ENCODE assay signal across 1 cellular context in the genomic region with DNA sequence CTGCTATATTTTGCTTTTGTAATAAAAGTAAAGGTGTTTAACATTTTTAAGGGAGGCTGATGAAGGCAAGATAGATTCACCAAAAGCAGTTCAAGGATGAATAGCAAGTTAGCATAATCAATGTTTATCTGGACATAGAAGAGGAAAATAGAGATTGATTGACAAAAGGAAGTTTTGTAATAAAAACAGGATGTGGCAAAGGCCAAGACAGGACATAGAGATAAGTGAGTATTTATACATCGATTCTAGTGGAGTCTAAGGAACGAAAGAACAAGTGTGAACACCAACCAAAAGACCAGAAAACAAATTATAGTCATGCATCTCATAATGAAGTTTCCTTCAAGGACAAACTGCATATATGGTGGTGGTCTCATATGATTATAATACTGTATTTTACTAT.
TF ChIP-seq lines count a peak whose summit lies in the region.

No MANE protein-coding gene starts in this region.

TF ChIP-seq in K562, 482 proteins besides CTCF, POLR2A, EP300 and RAD21 (continued from another document):
- TF ChIP-seq ZNF124 (CRISPR knock-in tag; IDR thresholded peaks at IDR 0.05) = no peak
- TF ChIP-seq, protein P1, sequence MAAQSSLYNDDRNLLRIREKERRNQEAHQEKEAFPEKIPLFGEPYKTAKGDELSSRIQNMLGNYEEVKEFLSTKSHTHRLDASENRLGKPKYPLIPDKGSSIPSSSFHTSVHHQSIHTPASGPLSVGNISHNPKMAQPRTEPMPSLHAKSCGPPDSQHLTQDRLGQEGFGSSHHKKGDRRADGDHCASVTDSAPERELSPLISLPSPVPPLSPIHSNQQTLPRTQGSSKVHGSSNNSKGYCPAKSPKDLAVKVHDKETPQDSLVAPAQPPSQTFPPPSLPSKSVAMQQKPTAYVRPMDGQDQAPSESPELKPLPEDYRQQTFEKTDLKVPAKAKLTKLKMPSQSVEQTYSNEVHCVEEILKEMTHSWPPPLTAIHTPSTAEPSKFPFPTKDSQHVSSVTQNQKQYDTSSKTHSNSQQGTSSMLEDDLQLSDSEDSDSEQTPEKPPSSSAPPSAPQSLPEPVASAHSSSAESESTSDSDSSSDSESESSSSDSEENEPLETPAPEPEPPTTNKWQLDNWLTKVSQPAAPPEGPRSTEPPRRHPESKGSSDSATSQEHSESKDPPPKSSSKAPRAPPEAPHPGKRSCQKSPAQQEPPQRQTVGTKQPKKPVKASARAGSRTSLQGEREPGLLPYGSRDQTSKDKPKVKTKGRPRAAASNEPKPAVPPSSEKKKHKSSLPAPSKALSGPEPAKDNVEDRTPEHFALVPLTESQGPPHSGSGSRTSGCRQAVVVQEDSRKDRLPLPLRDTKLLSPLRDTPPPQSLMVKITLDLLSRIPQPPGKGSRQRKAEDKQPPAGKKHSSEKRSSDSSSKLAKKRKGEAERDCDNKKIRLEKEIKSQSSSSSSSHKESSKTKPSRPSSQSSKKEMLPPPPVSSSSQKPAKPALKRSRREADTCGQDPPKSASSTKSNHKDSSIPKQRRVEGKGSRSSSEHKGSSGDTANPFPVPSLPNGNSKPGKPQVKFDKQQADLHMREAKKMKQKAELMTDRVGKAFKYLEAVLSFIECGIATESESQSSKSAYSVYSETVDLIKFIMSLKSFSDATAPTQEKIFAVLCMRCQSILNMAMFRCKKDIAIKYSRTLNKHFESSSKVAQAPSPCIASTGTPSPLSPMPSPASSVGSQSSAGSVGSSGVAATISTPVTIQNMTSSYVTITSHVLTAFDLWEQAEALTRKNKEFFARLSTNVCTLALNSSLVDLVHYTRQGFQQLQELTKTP (IDR thresholded peaks at IDR 0.05; ENCODE audit: low read depth in 1 of 2, partially characterized antibody in 2 of 2) = no peak
TF ChIP-seq in K562: peak in this region for 2.
